Comparison of ENCODE assay signal across 1 cellular context in the genomic region with DNA sequence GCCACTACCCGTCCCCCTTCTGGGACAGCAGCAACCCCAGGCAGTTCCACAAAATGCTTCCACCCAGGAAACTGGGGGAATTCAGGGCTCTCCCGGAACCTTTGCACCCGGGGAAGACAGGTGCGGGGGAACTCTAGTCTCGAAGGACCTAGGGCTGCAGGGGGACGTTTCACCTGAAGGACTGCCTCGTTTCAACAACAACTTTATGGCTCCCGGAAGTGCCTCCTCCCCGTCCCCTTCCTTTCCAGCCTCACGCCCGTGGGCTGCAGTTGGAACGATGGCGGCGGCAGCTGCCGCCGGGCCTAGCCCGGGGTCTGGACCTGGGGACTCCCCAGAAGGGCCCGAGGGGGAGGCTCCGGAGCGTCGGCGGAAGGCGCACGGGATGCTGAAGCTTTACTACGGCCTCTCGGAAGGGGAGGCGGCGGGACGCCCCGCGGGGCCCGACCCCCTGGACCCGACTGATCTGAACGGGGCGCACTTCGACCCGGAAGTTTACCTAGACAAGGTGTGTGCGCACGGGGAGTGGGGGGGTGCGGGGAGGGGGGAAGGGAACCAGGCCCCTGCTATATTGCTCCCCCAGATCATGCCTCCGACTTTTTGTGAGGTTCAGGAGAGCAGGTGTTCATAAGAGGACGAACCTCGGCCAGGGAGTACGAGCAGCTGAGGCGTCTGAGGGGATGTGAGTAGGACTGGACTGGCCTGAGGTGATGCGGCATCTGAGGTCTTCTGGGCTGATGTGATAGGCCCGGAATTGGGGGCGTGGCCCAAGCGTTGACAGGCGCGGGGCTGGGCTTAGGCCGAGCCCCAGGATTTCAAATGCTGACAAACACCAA.
TF ChIP-seq lines count a peak whose summit lies in the region.

A gene (plus strand): TSS at position 241 of the 833 bp plus-strand sequence. CDS start 37 bp downstream, at position 278.

TF ChIP-seq in HepG2, 621 proteins besides CTCF, POLR2A, EP300 and RAD21 (continued from another document and continues in another):
- TF ChIP-seq, protein P1, sequence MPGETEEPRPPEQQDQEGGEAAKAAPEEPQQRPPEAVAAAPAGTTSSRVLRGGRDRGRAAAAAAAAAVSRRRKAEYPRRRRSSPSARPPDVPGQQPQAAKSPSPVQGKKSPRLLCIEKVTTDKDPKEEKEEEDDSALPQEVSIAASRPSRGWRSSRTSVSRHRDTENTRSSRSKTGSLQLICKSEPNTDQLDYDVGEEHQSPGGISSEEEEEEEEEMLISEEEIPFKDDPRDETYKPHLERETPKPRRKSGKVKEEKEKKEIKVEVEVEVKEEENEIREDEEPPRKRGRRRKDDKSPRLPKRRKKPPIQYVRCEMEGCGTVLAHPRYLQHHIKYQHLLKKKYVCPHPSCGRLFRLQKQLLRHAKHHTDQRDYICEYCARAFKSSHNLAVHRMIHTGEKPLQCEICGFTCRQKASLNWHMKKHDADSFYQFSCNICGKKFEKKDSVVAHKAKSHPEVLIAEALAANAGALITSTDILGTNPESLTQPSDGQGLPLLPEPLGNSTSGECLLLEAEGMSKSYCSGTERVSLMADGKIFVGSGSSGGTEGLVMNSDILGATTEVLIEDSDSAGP (CRISPR knock-in tag; IDR thresholded peaks at IDR 0.05; ENCODE audit: borderline replicate concordance), result peak; percentile 91
- TF ChIP-seq PCBP2 (optimal IDR thresholded peaks at IDR 0.05; ENCODE audit: low read depth, low read length, poor library complexity, severe bottlenecking), result no peak
- peak; percentile 96 for TF ChIP-seq FOXK1 (CRISPR knock-in tag; IDR thresholded peaks at IDR 0.05; ENCODE audit: borderline replicate concordance, low read depth)
- peak; percentile 51; the same call in 1 of the 2 replicates for TF ChIP-seq ZNF558 (CRISPR knock-in tag; IDR thresholded peaks at IDR 0.05; ENCODE audit: borderline replicate concordance)
- TF ChIP-seq ZNF790 (CRISPR knock-in tag; IDR thresholded peaks at IDR 0.05; ENCODE audit: borderline replicate concordance), result no peak
- no peak for TF ChIP-seq FIP1L1 (IDR thresholded peaks at IDR 0.05; ENCODE audit: borderline replicate concordance, insufficient read depth, low read depth, low read length)
- peak; percentile 71; the same call in 1 of the 2 replicates for TF ChIP-seq HOXA5 (CRISPR knock-in tag; IDR thresholded peaks at IDR 0.05)
- TF ChIP-seq, protein P2, sequence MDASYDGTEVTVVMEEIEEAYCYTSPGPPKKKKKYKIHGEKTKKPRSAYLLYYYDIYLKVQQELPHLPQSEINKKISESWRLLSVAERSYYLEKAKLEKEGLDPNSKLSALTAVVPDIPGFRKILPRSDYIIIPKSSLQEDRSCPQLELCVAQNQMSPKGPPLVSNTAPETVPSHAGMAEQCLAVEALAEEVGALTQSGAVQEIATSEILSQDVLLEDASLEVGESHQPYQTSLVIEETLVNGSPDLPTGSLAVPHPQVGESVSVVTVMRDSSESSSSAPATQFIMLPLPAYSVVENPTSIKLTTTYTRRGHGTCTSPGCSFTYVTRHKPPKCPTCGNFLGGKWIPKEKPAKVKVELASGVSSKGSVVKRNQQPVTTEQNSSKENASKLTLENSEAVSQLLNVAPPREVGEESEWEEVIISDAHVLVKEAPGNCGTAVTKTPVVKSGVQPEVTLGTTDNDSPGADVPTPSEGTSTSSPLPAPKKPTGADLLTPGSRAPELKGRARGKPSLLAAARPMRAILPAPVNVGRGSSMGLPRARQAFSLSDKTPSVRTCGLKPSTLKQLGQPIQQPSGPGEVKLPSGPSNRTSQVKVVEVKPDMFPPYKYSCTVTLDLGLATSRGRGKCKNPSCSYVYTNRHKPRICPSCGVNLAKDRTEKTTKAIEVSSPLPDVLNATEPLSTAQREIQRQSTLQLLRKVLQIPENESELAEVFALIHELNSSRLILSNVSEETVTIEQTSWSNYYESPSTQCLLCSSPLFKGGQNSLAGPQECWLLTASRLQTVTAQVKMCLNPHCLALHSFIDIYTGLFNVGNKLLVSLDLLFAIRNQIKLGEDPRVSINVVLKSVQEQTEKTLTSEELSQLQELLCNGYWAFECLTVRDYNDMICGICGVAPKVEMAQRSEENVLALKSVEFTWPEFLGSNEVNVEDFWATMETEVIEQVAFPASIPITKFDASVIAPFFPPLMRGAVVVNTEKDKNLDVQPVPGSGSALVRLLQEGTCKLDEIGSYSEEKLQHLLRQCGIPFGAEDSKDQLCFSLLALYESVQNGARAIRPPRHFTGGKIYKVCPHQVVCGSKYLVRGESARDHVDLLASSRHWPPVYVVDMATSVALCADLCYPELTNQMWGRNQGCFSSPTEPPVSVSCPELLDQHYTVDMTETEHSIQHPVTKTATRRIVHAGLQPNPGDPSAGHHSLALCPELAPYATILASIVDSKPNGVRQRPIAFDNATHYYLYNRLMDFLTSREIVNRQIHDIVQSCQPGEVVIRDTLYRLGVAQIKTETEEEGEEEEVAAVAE (CRISPR knock-in tag; IDR thresholded peaks at IDR 0.05; ENCODE audit: borderline replicate concordance), result peak; percentile 66; the same call in 1 of the 2 replicates
- no peak for TF ChIP-seq CCDC6 (CRISPR knock-in tag; IDR thresholded peaks at IDR 0.05)
- TF ChIP-seq ZNF234 (CRISPR knock-in tag; conservative IDR thresholded peaks at IDR 0.05), result no peak
- no peak; the same call in 1 of the 2 replicates for TF ChIP-seq ZFYVE20 (CRISPR knock-in tag; IDR thresholded peaks at IDR 0.05; ENCODE audit: borderline replicate concordance, low read depth)
- no peak for TF ChIP-seq TEAD2 (CRISPR knock-in tag; IDR thresholded peaks at IDR 0.05)
- peak; percentile 91 for TF ChIP-seq YEATS2 (CRISPR knock-in tag; IDR thresholded peaks at IDR 0.05; ENCODE audit: borderline replicate concordance)
- no peak for TF ChIP-seq ZNF441 (CRISPR knock-in tag; IDR thresholded peaks at IDR 0.05; ENCODE audit: borderline replicate concordance)
- TF ChIP-seq ZNF124 (CRISPR knock-in tag; IDR thresholded peaks at IDR 0.05), result peak; percentile 83; the same call in 1 of the 2 replicates
- TF ChIP-seq ZNF709 (CRISPR knock-in tag; IDR thresholded peaks at IDR 0.05), result no peak
- peak; percentile 94 for TF ChIP-seq HOXA3 (CRISPR knock-in tag; IDR thresholded peaks at IDR 0.05)
- no peak for TF ChIP-seq ZNF879 (CRISPR knock-in tag; IDR thresholded peaks at IDR 0.05)
- TF ChIP-seq ZC3H4 (CRISPR knock-in tag; IDR thresholded peaks at IDR 0.05; ENCODE audit: borderline replicate concordance), result no peak; the same call in 1 of the 2 replicates
- TF ChIP-seq, protein P3, sequence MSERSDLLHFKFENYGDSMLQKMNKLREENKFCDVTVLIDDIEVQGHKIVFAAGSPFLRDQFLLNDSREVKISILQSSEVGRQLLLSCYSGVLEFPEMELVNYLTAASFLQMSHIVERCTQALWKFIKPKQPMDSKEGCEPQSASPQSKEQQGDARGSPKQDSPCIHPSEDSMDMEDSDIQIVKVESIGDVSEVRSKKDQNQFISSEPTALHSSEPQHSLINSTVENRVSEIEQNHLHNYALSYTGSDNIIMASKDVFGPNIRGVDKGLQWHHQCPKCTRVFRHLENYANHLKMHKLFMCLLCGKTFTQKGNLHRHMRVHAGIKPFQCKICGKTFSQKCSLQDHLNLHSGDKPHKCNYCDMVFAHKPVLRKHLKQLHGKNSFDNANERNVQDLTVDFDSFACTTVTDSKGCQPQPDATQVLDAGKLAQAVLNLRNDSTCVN (CRISPR knock-in tag; IDR thresholded peaks at IDR 0.05; ENCODE audit: borderline replicate concordance), result peak; percentile 68; the same call in 1 of the 2 replicates
- TF ChIP-seq, protein P4, sequence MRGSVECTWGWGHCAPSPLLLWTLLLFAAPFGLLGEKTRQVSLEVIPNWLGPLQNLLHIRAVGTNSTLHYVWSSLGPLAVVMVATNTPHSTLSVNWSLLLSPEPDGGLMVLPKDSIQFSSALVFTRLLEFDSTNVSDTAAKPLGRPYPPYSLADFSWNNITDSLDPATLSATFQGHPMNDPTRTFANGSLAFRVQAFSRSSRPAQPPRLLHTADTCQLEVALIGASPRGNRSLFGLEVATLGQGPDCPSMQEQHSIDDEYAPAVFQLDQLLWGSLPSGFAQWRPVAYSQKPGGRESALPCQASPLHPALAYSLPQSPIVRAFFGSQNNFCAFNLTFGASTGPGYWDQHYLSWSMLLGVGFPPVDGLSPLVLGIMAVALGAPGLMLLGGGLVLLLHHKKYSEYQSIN (CRISPR knock-in tag; IDR thresholded peaks at IDR 0.05; ENCODE audit: borderline replicate concordance), result no peak
- TF ChIP-seq MYC (CRISPR knock-in tag; IDR thresholded peaks at IDR 0.05; ENCODE audit: borderline replicate concordance), result peak; percentile 77; the same call in 1 of the 2 replicates
- peak; percentile 97 for TF ChIP-seq PHF8 (CRISPR knock-in tag; IDR thresholded peaks at IDR 0.05)
- no peak for TF ChIP-seq AKAP8 (CRISPR knock-in tag; IDR thresholded peaks at IDR 0.05)
- TF ChIP-seq, protein P5, sequence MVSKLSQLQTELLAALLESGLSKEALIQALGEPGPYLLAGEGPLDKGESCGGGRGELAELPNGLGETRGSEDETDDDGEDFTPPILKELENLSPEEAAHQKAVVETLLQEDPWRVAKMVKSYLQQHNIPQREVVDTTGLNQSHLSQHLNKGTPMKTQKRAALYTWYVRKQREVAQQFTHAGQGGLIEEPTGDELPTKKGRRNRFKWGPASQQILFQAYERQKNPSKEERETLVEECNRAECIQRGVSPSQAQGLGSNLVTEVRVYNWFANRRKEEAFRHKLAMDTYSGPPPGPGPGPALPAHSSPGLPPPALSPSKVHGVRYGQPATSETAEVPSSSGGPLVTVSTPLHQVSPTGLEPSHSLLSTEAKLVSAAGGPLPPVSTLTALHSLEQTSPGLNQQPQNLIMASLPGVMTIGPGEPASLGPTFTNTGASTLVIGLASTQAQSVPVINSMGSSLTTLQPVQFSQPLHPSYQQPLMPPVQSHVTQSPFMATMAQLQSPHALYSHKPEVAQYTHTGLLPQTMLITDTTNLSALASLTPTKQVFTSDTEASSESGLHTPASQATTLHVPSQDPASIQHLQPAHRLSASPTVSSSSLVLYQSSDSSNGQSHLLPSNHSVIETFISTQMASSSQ (IDR thresholded peaks at IDR 0.05; ENCODE audit: low read depth), result 0 out of 2 replicates have a peak, but pooled peaks have one; percentile 68
- TF ChIP-seq, protein P5 (CRISPR knock-in tag; IDR thresholded peaks at IDR 0.05; ENCODE audit: borderline replicate concordance), result peak; percentile 82; the same call in 1 of the 2 replicates
- TF ChIP-seq ZNF180 (CRISPR knock-in tag; IDR thresholded peaks at IDR 0.05; ENCODE audit: borderline replicate concordance, low read depth), result no peak
- no peak for TF ChIP-seq ZFP36L2 (CRISPR knock-in tag; IDR thresholded peaks at IDR 0.05)
- no peak for TF ChIP-seq CHD4 (IDR thresholded peaks at IDR 0.05; ENCODE audit: borderline replicate concordance, low read length)
- 0 out of 2 replicates have a peak, but pooled peaks have one; percentile 80 for TF ChIP-seq ZNF614 (CRISPR knock-in tag; IDR thresholded peaks at IDR 0.05; ENCODE audit: borderline replicate concordance)
- peak; percentile 59; the same call in 1 of the 2 replicates for TF ChIP-seq HNRNPL (IDR thresholded peaks at IDR 0.05; ENCODE audit: low read depth, low read length)
- TF ChIP-seq, protein P6, sequence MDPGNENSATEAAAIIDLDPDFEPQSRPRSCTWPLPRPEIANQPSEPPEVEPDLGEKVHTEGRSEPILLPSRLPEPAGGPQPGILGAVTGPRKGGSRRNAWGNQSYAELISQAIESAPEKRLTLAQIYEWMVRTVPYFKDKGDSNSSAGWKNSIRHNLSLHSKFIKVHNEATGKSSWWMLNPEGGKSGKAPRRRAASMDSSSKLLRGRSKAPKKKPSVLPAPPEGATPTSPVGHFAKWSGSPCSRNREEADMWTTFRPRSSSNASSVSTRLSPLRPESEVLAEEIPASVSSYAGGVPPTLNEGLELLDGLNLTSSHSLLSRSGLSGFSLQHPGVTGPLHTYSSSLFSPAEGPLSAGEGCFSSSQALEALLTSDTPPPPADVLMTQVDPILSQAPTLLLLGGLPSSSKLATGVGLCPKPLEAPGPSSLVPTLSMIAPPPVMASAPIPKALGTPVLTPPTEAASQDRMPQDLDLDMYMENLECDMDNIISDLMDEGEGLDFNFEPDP (CRISPR knock-in tag; conservative IDR thresholded peaks at IDR 0.05), result no peak
- no peak; the same call in 1 of the 2 replicates for TF ChIP-seq CBFB (CRISPR knock-in tag; IDR thresholded peaks at IDR 0.05)
- TF ChIP-seq, protein P7, sequence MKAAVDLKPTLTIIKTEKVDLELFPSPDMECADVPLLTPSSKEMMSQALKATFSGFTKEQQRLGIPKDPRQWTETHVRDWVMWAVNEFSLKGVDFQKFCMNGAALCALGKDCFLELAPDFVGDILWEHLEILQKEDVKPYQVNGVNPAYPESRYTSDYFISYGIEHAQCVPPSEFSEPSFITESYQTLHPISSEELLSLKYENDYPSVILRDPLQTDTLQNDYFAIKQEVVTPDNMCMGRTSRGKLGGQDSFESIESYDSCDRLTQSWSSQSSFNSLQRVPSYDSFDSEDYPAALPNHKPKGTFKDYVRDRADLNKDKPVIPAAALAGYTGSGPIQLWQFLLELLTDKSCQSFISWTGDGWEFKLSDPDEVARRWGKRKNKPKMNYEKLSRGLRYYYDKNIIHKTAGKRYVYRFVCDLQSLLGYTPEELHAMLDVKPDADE (CRISPR knock-in tag; IDR thresholded peaks at IDR 0.05), result no peak
- no peak for TF ChIP-seq ZNF484 (CRISPR knock-in tag; IDR thresholded peaks at IDR 0.05; ENCODE audit: borderline replicate concordance, low read depth)
- TF ChIP-seq SAP130 (CRISPR knock-in tag; IDR thresholded peaks at IDR 0.05; ENCODE audit: low read depth), result peak; percentile 89
- TF ChIP-seq, protein P8, sequence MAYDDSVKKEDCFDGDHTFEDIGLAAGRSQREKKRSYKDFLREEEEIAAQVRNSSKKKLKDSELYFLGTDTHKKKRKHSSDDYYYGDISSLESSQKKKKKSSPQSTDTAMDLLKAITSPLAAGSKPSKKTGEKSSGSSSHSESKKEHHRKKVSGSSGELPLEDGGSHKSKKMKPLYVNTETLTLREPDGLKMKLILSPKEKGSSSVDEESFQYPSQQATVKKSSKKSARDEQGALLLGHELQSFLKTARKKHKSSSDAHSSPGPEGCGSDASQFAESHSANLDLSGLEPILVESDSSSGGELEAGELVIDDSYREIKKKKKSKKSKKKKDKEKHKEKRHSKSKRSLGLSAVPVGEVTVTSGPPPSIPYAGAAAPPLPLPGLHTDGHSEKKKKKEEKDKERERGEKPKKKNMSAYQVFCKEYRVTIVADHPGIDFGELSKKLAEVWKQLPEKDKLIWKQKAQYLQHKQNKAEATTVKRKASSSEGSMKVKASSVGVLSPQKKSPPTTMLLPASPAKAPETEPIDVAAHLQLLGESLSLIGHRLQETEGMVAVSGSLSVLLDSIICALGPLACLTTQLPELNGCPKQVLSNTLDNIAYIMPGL (CRISPR knock-in tag; IDR thresholded peaks at IDR 0.05; ENCODE audit: borderline replicate concordance in 1 of 2, low read depth in 1 of 2), result peak; percentile 78 to 80
- TF ChIP-seq MATR3 (CRISPR knock-in tag; IDR thresholded peaks at IDR 0.05), result no peak
- no peak for TF ChIP-seq HDAC6 (IDR thresholded peaks at IDR 0.05; ENCODE audit: low read depth, low read length)
- peak; percentile 64 for TF ChIP-seq PTBP1 (IDR thresholded peaks at IDR 0.05; ENCODE audit: low read depth, low read length, poor library complexity, severe bottlenecking)
- TF ChIP-seq STAT5B (CRISPR knock-in tag; IDR thresholded peaks at IDR 0.05), result 0 out of 2 replicates have a peak, but pooled peaks have one; percentile 64
